ENCODE assay signal across 1 cellular context in genomic region chr4:169200361-169201030, GRCh38.
TF ChIP-seq lines count a peak whose summit lies in the region.

No MANE protein-coding gene starts in this region.

TF ChIP-seq in endothelial cell of umbilical vein, 7 proteins besides CTCF, POLR2A, EP300 and RAD21 (continued from another document):
- no peak for TF ChIP-seq JUN (IDR thresholded peaks at IDR 0.05; ENCODE audit: borderline replicate concordance, insufficient read depth, insufficient read length, low read depth)
